In the genomic region with DNA sequence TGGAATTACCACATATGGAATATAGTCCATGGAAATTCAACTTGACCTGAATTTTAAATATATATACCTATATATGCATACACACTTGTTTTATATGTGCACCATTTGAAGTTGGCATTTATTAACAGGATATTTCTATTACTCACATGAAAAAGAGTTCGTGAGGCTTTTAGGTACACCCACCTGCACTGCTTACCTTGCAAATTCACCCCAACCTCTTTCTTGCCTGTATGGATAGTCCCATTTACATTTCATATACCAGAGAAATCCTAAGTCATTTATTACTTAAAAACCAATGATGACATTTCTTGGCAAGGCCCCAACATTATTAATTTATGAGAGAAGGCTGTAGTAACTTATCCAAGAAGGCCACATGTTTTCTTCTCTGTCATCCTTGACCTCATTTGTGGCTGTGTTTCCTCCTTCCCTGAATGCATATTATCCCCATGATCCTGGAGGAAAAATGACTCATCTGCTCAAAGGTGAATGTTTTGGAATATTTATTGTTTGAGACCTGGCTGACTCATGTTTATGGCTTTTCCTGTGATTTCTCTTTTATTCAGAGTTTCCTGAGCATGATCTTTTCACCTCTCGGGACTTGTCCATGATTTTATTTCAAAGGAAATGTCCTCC, we compare ENCODE assay signal across 13 cellular contexts.
DNase-seq lines count a peak whose midpoint lies in the region; ATAC-seq, FAIRE-seq and TF ChIP-seq lines count a peak whose summit lies in the region.
"Had no signal": no experiment of that assay in that cellular context is flagged by ENCODE, and none has a peak within 500 bp of the region (broad histone marks: within the 10 kb centered on the region; RNA-seq: fewer than 3 reads in every experiment).

No MANE protein-coding gene starts in this region.

- H3K4me3 ChIP-seq in AG04450 (ENCODE audit: low read depth, low read length): no peak overlapping the region
- H3K4me3 ChIP-seq in breast epithelium: no peak overlapping the region
- no peak overlapping the region for H3K4me3 ChIP-seq in HepG2 (replicated peaks in 1 of 3; ENCODE audit: insufficient read depth in 1 of 3, low read depth in 2 of 3, low read length in 3 of 3)
- H3K4me3 ChIP-seq: left lung had no signal

- FAIRE-seq in HepG2 (lab: Jason Lieb, UNC): no peak

- no peaks in the 10 kb centered on the region for H4K20me1 ChIP-seq in HepG2 (ENCODE audit: insufficient read depth, low read length)

- no peak for TF ChIP-seq CTCF in AG04450 (IDR thresholded peaks at IDR 0.05; ENCODE audit: low read depth, low read length)
- no peak for TF ChIP-seq CTCF in breast epithelium (IDR thresholded peaks at IDR 0.05)
- TF ChIP-seq CTCF in HepG2 (CRISPR knock-in tag; IDR thresholded peaks at IDR 0.05): no peak

- H3K27ac ChIP-seq in AG04450 (ENCODE audit: low read depth, low read length) (no peak overlapping the region), breast epithelium (peak overlapping the region; percentile 52 to 55), HepG2 (ENCODE audit: extremely low read length, insufficient read depth, low read length) (peak overlapping the region; percentile 49)
- H3K27ac ChIP-seq: C4-2B had no signal

- no TSS peak for BruUV-seq in HepG2 (replicated peaks; lab: Mats Ljungman, UMichigan)

- H3K4me1 ChIP-seq in breast epithelium (no peaks in the 10 kb centered on the region), HepG2 (ENCODE audit: insufficient read depth, low read length) (peaks cover 31% of the 10 kb centered on the region)

- no peak for TF ChIP-seq RAD21 in HepG2 (CRISPR knock-in tag; IDR thresholded peaks at IDR 0.05)

- H3K9me3 ChIP-seq in AG04450 (ENCODE audit: control insufficient read depth, insufficient read depth, low read length) (no peaks in the 10 kb centered on the region), breast epithelium (no peaks in the 10 kb centered on the region), HepG2 (ENCODE audit: low read length) (no peaks in the 10 kb centered on the region)
- H3K9me3 ChIP-seq: left lung had no signal

- DNase-seq in AG04450 (ENCODE audit: low read depth, low spot score) (peak; percentile 21), HT1080 (ENCODE audit: low read depth) (peak; percentile 98), breast epithelium (ENCODE audit: low spot score in 2 of 2) (no peak), HepG2 (ENCODE audit: low spot score) (peak; percentile 86), sciatic nerve (ENCODE audit: low spot score) (no peak), CD1c-positive myeloid dendritic cell (ENCODE audit: extremely low spot score) (no peak), NAMALWA (ENCODE audit: low spot score) (no peak)
- DNase-seq: activated T-cell treated with anti-CD3 and anti-CD28 coated beads, Interleukin-2, amount 50 U/mL, for 24 hours; left lung; NCI-H2171; stimulated activated naive CD4-positive, alpha-beta T cell had no signal

- peak overlapping the region; percentile 27; the same call in 1 of the 2 replicates for H3K9ac ChIP-seq in HepG2 (ENCODE audit: insufficient read depth, low read depth, low read length)

- peak overlapping the region; percentile 35 for H3K4me2 ChIP-seq in HepG2 (ENCODE audit: low read depth, low read length)

- WGBS in HepG2 (ENCODE audit: low lambda C conversion rate): 14% methylated on average over 2 of the region's 2 CpGs

- CTCF ChIA-PET in AG04450 (lab: Charles Lee) (interaction anchor here (2.0 kb wide), 1 partner anchor 17 kb away, joined by 8 read pairs; no protein-coding TSS in a partner anchor), HepG2 (lab: Yijun Ruan, JAX; ENCODE audit: low intra/inter-chr PET ratio, low total read pairs) (no interaction called here)

- no peak overlapping the region for H2AFZ ChIP-seq in HepG2 (ENCODE audit: low read length)

- intact Hi-C loops in breast epithelium (cut with DNase I; ENCODE audit: low total_unique reads) (no loop called here), HepG2 (cut with micrococcal nuclease; ENCODE audit: unreplicated experiment) (no loop called here), sciatic nerve (cut with DNase I) (no loop called here)

- H3K27me3 ChIP-seq in AG04450 (ENCODE audit: control insufficient read depth, insufficient read depth, low read length) (no peaks in the 10 kb centered on the region), breast epithelium (no peaks in the 10 kb centered on the region), HepG2 (ENCODE audit: control insufficient read depth in 1 of 2, insufficient read depth in 2 of 2, low read length in 2 of 2) (no peaks in the 10 kb centered on the region)
- H3K27me3 ChIP-seq: left lung had no signal

- H3K79me2 ChIP-seq in HepG2 (ENCODE audit: insufficient read depth, low read length): no peaks in the 10 kb centered on the region

- ATAC-seq in HepG2 (peak; percentile 79), GM19455 (IDR thresholded peaks at IDR 0.05; ENCODE audit: unreplicated experiment) (no peak), sciatic nerve (no peak)
- ATAC-seq: left lung had no signal

- H3K36me3 ChIP-seq in breast epithelium: no peaks in the 10 kb centered on the region
- H3K36me3 ChIP-seq in HepG2 (replicated peaks in 1 of 2; ENCODE audit: control insufficient read depth in 1 of 2, insufficient read depth in 2 of 2, low read length in 2 of 2): no peaks in the 10 kb centered on the region
- H3K36me3 ChIP-seq: left lung had no signal

- TF ChIP-seq POLR2A in breast epithelium (IDR thresholded peaks at IDR 0.05): no peak
- no peak for TF ChIP-seq POLR2A in HepG2 (IDR thresholded peaks at IDR 0.05; ENCODE audit: insufficient read depth in 1 of 2, low read depth in 2 of 2, low read length in 2 of 2)

- TF ChIP-seq EP300 in HepG2 (IDR thresholded peaks at IDR 0.05; ENCODE audit: low read depth in 2 of 2, low read length in 2 of 2) (peak in 1 of 2 experiments; percentile 69; a peak in 1 of 4 replicates), HepG2 (CRISPR knock-in tag; IDR thresholded peaks at IDR 0.05; ENCODE audit: borderline replicate concordance) (peak; percentile 23; the same call in 1 of the 2 replicates)

- in situ Hi-C loops in HepG2 (cut with HindIII; ENCODE audit: extremely low pct_ligation_motif_present, low pct_unique_long_range_greater_than_20kb): no loop called here

- POLR2A ChIA-PET in AG04450 (lab: Yijun Ruan, JAX): no interaction called here
- POLR2A ChIA-PET in HepG2 (lab: Yijun Ruan, JAX): no interaction called here

TF ChIP-seq in HepG2, 621 proteins besides CTCF, POLR2A, EP300 and RAD21 (continues in another document):
- no peak for TF ChIP-seq TERF1 (CRISPR knock-in tag; IDR thresholded peaks at IDR 0.05)
- no peak for TF ChIP-seq NCOA1 (CRISPR knock-in tag; IDR thresholded peaks at IDR 0.05)
- TF ChIP-seq ZBTB4 (CRISPR knock-in tag; IDR thresholded peaks at IDR 0.05; ENCODE audit: borderline replicate concordance): no peak
- no peak for TF ChIP-seq ZNF572 (CRISPR knock-in tag; IDR thresholded peaks at IDR 0.05)
- no peak for TF ChIP-seq ZNF772 (CRISPR knock-in tag; IDR thresholded peaks at IDR 0.05)
- no peak for TF ChIP-seq ZNF205 (CRISPR knock-in tag; IDR thresholded peaks at IDR 0.05)
- no peak for TF ChIP-seq ZNF543 (CRISPR knock-in tag; IDR thresholded peaks at IDR 0.05)
- TF ChIP-seq HNRNPK (IDR thresholded peaks at IDR 0.05; ENCODE audit: low read depth, low read length, poor library complexity, severe bottlenecking): no peak
- TF ChIP-seq TBP (CRISPR knock-in tag; IDR thresholded peaks at IDR 0.05): no peak
- no peak for TF ChIP-seq GTF2F1 (IDR thresholded peaks at IDR 0.05; ENCODE audit: low read length)
- TF ChIP-seq, protein P1, sequence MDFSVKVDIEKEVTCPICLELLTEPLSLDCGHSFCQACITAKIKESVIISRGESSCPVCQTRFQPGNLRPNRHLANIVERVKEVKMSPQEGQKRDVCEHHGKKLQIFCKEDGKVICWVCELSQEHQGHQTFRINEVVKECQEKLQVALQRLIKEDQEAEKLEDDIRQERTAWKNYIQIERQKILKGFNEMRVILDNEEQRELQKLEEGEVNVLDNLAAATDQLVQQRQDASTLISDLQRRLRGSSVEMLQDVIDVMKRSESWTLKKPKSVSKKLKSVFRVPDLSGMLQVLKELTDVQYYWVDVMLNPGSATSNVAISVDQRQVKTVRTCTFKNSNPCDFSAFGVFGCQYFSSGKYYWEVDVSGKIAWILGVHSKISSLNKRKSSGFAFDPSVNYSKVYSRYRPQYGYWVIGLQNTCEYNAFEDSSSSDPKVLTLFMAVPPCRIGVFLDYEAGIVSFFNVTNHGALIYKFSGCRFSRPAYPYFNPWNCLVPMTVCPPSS (IDR thresholded peaks at IDR 0.05): no peak

Comparison
In these comparisons a context has a peak if more than half of its experiments do, and no peak if none do; other contexts are left out.
1. DNase-seq: peak in AG04450 (single experiment), HT1080 (single experiment) and HepG2 (single experiment); none in breast epithelium (0 of 2), sciatic nerve (single experiment), CD1c-positive myeloid dendritic cell (single experiment) and NAMALWA (single experiment).